ENCODE assay signal across 12 cellular contexts in the genomic region with DNA sequence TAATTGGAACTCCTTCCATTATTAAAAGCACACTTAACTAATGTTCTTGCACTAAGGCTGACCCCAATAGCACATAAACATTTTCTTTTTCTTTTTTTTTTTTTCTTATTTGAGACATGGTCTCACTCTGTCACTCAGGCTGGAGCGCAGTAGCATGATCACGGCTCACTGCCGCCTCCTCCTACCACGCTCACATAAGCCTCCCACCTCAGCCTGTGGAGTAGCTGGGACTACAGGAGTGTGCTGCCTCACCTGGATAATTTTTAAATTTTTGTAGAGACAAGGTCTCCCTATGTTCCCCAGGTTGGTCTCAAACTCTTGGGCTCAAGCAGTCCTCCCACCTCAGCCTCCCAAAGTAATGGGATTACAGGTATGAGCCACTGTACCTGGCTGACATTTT. TPM values are rescaled to one million over a fixed set of nuclear protein-coding genes. Genes with fewer than 3 reads are reported as not detected.
A peak's percentile ranks its signal among the peaks of the same experiment; 100 is the strongest.
DNase-seq lines count a peak whose midpoint lies in the region; ATAC-seq and TF ChIP-seq lines count a peak whose summit lies in the region.
"Had no signal": no experiment of that assay in that cellular context is flagged by ENCODE, and none has a peak within 500 bp of the region (broad histone marks: within the 10 kb centered on the region; RNA-seq: fewer than 3 reads in every experiment).

No MANE protein-coding gene starts in this region.

- H3K4me1 ChIP-seq in ES-I3 (ENCODE audit: insufficient read depth, low read length) = peaks cover 15% of the 10 kb centered on the region; the same call in 1 of the 2 replicates
- peaks cover 33% of the 10 kb centered on the region for H3K4me1 ChIP-seq in OCI-LY7 (ENCODE audit: insufficient read depth, low read length, poor library complexity, severe bottlenecking)
- peaks cover 17% of the 10 kb centered on the region for H3K4me1 ChIP-seq in parathyroid adenoma
- H3K4me1 ChIP-seq in aorta (ENCODE audit: control insufficient read depth in 1 of 2, insufficient read depth in 2 of 2, low read length in 2 of 2) = peaks cover 0 to 3% of the 10 kb centered on the region in 2 donors

- peaks cover 28% of the 10 kb centered on the region for H3K79me2 ChIP-seq in OCI-LY7 (ENCODE audit: insufficient read depth, low read depth, low read length)
- H3K79me2 ChIP-seq in parathyroid adenoma = peaks cover 30% of the 10 kb centered on the region

- WGBS in aorta, 2 donors = 95 to 97% methylated on average over 4 of the region's 4 CpGs

- H3K4me2 ChIP-seq in OCI-LY7 (ENCODE audit: low read length) (peak overlapping the region; percentile 85), parathyroid adenoma (ENCODE audit: low read length) (no peak overlapping the region)

- ATAC-seq in HG03039 (IDR thresholded peaks at IDR 0.05; ENCODE audit: unreplicated experiment) = no peak
- no peak for ATAC-seq in aorta (ENCODE audit: low FRiP score)
- ATAC-seq: stimulated activated naive B cell treated with anti-CD40 and anti-IgM and Interleukin-4, amounts not matched to agents 10 μg/mL and 1 μg/mL and 100 μg/mL, for 72 hours had no signal

- POLR2A ChIA-PET in OCI-LY7 (lab: Charles Lee) = interaction anchor here (0.8 to 1.6 kb wide), 3 partner anchors 9 to 26 kb away, joined by 3 to 4 read pairs (median 3); no protein-coding TSS in a partner anchor

- no peaks in the 10 kb centered on the region for H3K36me3 ChIP-seq in ES-I3 (ENCODE audit: insufficient read depth, low read length)
- H3K36me3 ChIP-seq in OCI-LY7 (ENCODE audit: insufficient read depth, low read length) = no peaks in the 10 kb centered on the region
- H3K36me3 ChIP-seq in parathyroid adenoma (ENCODE audit: control insufficient read depth, insufficient read depth, low read length) = no peaks in the 10 kb centered on the region
- H3K36me3 ChIP-seq in aorta (ENCODE audit: control insufficient read depth in 1 of 2, insufficient read depth in 2 of 2, low read length in 1 of 2) = no peaks in the 10 kb centered on the region
- H3K36me3 ChIP-seq: MG63 had no signal

- H3K27ac ChIP-seq in OCI-LY7 (ENCODE audit: low read depth, low read length, poor library complexity, severe bottlenecking) (no peak overlapping the region), parathyroid adenoma (peak overlapping the region; percentile 69), aorta (ENCODE audit: low read depth in 1 of 2, low read length in 2 of 2) (no peak overlapping the region)

- H3K9me3 ChIP-seq in ES-I3 (ENCODE audit: control insufficient read depth, insufficient read depth, low read length) = no peaks in the 10 kb centered on the region
- H3K9me3 ChIP-seq in OCI-LY7 (ENCODE audit: low read length) = no peaks in the 10 kb centered on the region
- H3K9me3 ChIP-seq in parathyroid adenoma (ENCODE audit: control insufficient read depth, low read length) = no peaks in the 10 kb centered on the region
- H3K9me3 ChIP-seq in aorta (ENCODE audit: control insufficient read depth, low read length) = no peaks in the 10 kb centered on the region
- H3K9me3 ChIP-seq: MG63 had no signal

- H3K27me3 ChIP-seq in parathyroid adenoma (ENCODE audit: control insufficient read depth, insufficient read depth, low read length) (no peaks in the 10 kb centered on the region), aorta (ENCODE audit: control insufficient read depth in 1 of 2, insufficient read depth in 2 of 2, low read length in 1 of 2) (no peaks in the 10 kb centered on the region)
- H3K27me3 ChIP-seq: MG63 had no signal

- H3K4me3 ChIP-seq in OCI-LY7 (ENCODE audit: low read depth, low read length, poor library complexity, severe bottlenecking) (no peak overlapping the region), parathyroid adenoma (ENCODE audit: low read depth, low read length) (no peak overlapping the region), aorta (ENCODE audit: low read length in 2 of 2) (no peak overlapping the region)

- H4K20me1 ChIP-seq in OCI-LY7 (ENCODE audit: insufficient read depth, low read length) = peaks cover 26% of the 10 kb centered on the region

- no peak for TF ChIP-seq CTCF in OCI-LY7 (conservative IDR thresholded peaks at IDR 0.05; ENCODE audit: low read length)
- TF ChIP-seq CTCF in endothelial cell (IDR thresholded peaks at IDR 0.05; ENCODE audit: unreplicated experiment) = no peak
- no peak for TF ChIP-seq CTCF in parathyroid adenoma (IDR thresholded peaks at IDR 0.05)

- CTCF ChIA-PET in OCI-LY7 (lab: Charles Lee; ENCODE audit: unreplicated experiment) = no interaction called here

- H2AFZ ChIP-seq in OCI-LY7 (ENCODE audit: low read length) (no peak overlapping the region), parathyroid adenoma (no peak overlapping the region)

- H3K9ac ChIP-seq in ES-I3 (ENCODE audit: low read depth, low read length) = peak overlapping the region; percentile 48; the same call in 1 of the 2 replicates
- no peak overlapping the region for H3K9ac ChIP-seq in parathyroid adenoma

- H3K9me2 ChIP-seq in OCI-LY7 (ENCODE audit: insufficient read depth, low read length) = no peaks in the 10 kb centered on the region

- intact Hi-C loops in OCI-LY7 (cut with micrococcal nuclease; ENCODE audit: unreplicated experiment) = no loop called here
- intact Hi-C loops in aorta (cut with DNase I) = loop anchor here in 1 of 2 donors (5.0 kb wide), 1 partner anchor 46 kb away; no protein-coding TSS in a partner anchor

- DNase-seq in OCI-LY7 (ENCODE audit: low spot score) (no peak), endothelial cell (ENCODE audit: low spot score) (no peak), HuH-7 (ENCODE audit: low spot score) (no peak), aorta (no peak)
- DNase-seq: activated CD4-positive, alpha-beta T cell treated with anti-CD3 and anti-CD28 coated beads for 1 hour; MG63; NCI-H2171; stimulated activated CD4-positive, alpha-beta T cell treated with anti-CD3 and anti-CD28 coated beads, Interleukin-4, amount 100 ng/mL, for 24 hours; stimulated activated naive B cell treated with anti-CD40 and anti-IgM and Interleukin-4, amounts not matched to agents 10 μg/mL and 1 μg/mL and 100 μg/mL, for 72 hours had no signal

- peaks cover 20% of the 10 kb centered on the region for H3K4me1 Mint-ChIP-seq in endothelial cell (ENCODE audit: unreplicated experiment)

- BruUV-seq in OCI-LY7 (replicated peaks; lab: Mats Ljungman, UMichigan) = no TSS peak

- peak overlapping the region; percentile 69 for H3K27ac Mint-ChIP-seq in endothelial cell (ENCODE audit: unreplicated experiment)

- H3K4me3 Mint-ChIP-seq in endothelial cell (ENCODE audit: unreplicated experiment) = no peak overlapping the region

- H3K36me3 Mint-ChIP-seq in endothelial cell (ENCODE audit: low read depth, unreplicated experiment) = no peaks in the 10 kb centered on the region

- peaks cover 6% of the 10 kb centered on the region for H3K27me3 Mint-ChIP-seq in endothelial cell (ENCODE audit: unreplicated experiment)
- H3K27me3 Mint-ChIP-seq: stimulated activated naive B cell treated with anti-CD40 and anti-IgM and Interleukin-4, amounts not matched to agents 10 μg/mL and 1 μg/mL and 100 μg/mL, for 72 hours had no signal

- H3K9me3 Mint-ChIP-seq in endothelial cell (ENCODE audit: unreplicated experiment) = no peaks in the 10 kb centered on the region
- H3K9me3 Mint-ChIP-seq: stimulated activated naive B cell treated with anti-CD40 and anti-IgM and Interleukin-4, amounts not matched to agents 10 μg/mL and 1 μg/mL and 100 μg/mL, for 72 hours had no signal

RNA-seq across cellular contexts. Expression of a gene that starts 1.2 kb away (rescaled TPM):
- total RNA-seq in OCI-LY7 (2014; rRNA removed; shearing (Covaris generic)) = 35.4 and 36.8 TPM in 2 replicates
- total RNA-seq in OCI-LY7 (2022) = 69.7 and 81.0 TPM in 2 replicates
- total RNA-seq in endothelial cell (ENCODE audit: unreplicated experiment) = 36.0 TPM
- total RNA-seq in aorta = 10 to 100 TPM; 41.0 to 52.8 TPM
- 10 to 100 TPM in 1 of 2 donors, 1 to 10 TPM in 1; 7.5 to 12.4 TPM for polyA plus RNA-seq in aorta

RNA-seq across cellular contexts. Expression of a gene that starts 51.4 kb away (rescaled TPM):
- 131 and 137 TPM in 2 replicates for total RNA-seq in OCI-LY7 (2014; rRNA removed; shearing (Covaris generic))
- total RNA-seq in OCI-LY7 (2022) (175 and 217 TPM in 2 replicates), endothelial cell (ENCODE audit: unreplicated experiment) (181 TPM), aorta (10 to 100 TPM; 73.2 to 76.0 TPM)
- 10 to 100 TPM; 67.9 to 91.3 TPM for polyA plus RNA-seq in aorta
